25 cellular contexts compared by ENCODE assay signal in the genomic region with DNA sequence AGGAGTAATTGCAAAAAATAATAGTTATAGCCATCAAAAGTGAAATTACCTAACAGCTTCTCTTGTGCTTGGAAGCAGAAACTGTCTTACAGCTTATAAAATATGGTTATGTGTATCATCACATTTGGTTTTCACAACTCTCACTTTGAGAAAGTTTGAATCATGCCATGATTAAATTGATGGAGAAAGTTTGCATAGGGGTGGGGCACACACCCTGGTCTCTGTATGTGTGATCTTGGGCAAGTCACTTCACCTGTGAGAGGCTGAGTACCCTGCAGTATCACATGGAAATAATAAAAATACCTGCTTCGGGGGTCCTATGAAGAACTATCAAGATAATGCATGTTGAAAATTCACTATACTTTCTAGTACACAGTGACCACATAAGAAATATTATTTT.
"Had no signal": no experiment of that assay in that cellular context is flagged by ENCODE, and none has a peak within 500 bp of the region (broad histone marks: within the 10 kb centered on the region; RNA-seq: fewer than 3 reads in every experiment).

No MANE protein-coding gene starts in this region.

- H3K36me3 Mint-ChIP-seq: activated naive CD8-positive, alpha-beta T cell; T-cell had no signal

- DNase-seq: activated B cell treated with CpG ODN at 0.5 μM for 24 hours; activated CD8-positive, alpha-beta memory T cell treated with anti-CD3 and anti-CD28 coated beads, Interleukin-2, amount 50 U/mL, for 4 hours; activated effector memory CD4-positive, alpha-beta T cell treated with Interleukin-2 at 50 U/mL for 16 hours; activated T-cell treated with anti-CD3 and anti-CD28 coated beads for 4 hours; amygdala; Kasumi-1; KG1; MG63; NCI-H1048; NCI-H1436 treated with DMSO at 0.1 percent for 48 hours; NCI-H1694 treated with DMSO at 0.1 percent for 48 hours; NCI-H2029; NCI-H345; NCI-H524 treated with DMSO at 0.1 percent for 48 hours; NCI-H748 treated with DMSO at 0.1 percent for 48 hours; NK-92 treated with Interleukin-12 subunit alpha and Interleukin-12 subunit beta, amount 100 ng/mL, for 24 hours; PC-3; Peyer's patch; RPMI8226; SIG-M5; T-cell; T-helper 17 cell had no signal

- ATAC-seq: PC-3, SK-N-SH treated with all-trans-retinoic acid at 6 μM for 48 hours, T-cell, T-helper 17 cell had no signal

- H3K4me3 Mint-ChIP-seq: activated B cell treated with CpG ODN at 0.5 μM for 24 hours; activated naive CD8-positive, alpha-beta T cell; activated T-helper 1 cell treated with anti-CD3 and anti-CD28 coated beads, Interleukin-12 subunit alpha, Interleukin-12 subunit beta, Interleukin-2, Interleukin-4 antibody, amounts not matched to agents 30 ng/mL and 10 ng/mL and 1 ng/mL, durations not matched to agents 14 hours and 24 hours and 36 hours; T-cell; T-helper 17 cell had no signal

- H3K9me3 Mint-ChIP-seq: activated B cell treated with CpG ODN at 0.5 μM for 24 hours; activated T-helper 1 cell treated with anti-CD3 and anti-CD28 coated beads, Interleukin-12 subunit alpha, Interleukin-12 subunit beta, Interleukin-2, Interleukin-4 antibody, amounts not matched to agents 30 ng/mL and 10 ng/mL and 1 ng/mL, durations not matched to agents 14 hours and 24 hours and 36 hours; T-cell had no signal

- H3K27me3 Mint-ChIP-seq: activated naive CD8-positive, alpha-beta T cell; T-cell; T-helper 17 cell had no signal

- H3K4me1 Mint-ChIP-seq: activated B cell treated with CpG ODN at 0.5 μM for 24 hours had no signal

- H3K27ac Mint-ChIP-seq: activated B cell treated with CpG ODN at 0.5 μM for 24 hours; activated naive CD8-positive, alpha-beta T cell; T-cell; T-helper 17 cell had no signal
